Comparison of ENCODE assay signal across 9 cellular contexts in the genomic region with DNA sequence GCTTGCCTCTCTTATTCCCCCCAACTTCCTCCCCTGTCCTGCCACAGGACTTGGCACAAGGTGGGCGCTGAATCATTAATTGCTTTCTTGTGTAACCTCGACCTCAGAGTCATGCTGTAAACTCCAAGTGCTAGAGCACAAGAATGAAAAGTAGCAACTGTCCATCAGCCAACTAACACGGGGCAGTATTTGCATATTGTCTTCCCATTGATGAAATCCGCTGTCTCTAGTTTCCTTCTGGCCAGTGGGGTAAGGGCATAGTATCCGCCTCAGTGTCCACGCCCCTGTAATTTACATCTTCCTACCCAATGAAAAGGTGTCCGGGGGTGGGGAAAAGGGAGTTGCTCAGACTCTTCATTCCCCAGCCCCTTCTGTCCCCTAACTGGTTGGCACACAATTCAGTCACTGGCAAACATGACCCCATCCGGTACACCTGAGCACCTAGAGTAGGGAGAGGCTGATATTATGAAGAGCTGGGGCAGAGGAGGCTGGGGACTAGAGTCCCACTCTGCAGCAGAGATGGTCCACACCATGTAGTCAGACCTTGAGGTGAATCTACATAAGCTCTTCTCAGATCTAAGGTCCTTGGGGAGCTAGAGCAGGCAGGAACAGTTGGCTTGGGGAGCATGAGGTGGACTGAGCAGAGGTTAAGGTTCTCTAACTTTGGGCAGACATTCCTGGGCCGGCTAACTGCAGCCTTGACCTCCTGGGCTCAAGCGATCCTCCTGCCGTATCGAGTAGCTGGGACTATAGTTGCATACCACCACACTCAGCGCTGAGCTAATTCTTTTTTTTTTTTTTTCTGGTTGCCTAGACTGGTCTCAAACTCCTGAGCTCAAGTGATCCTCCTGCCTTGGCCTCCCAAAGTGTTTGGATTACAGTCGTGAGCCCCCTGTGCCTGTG. TPM values are rescaled to one million over a fixed set of nuclear protein-coding genes. Genes with fewer than 3 reads are reported as not detected.
DNase-seq lines count a peak whose midpoint lies in the region; ATAC-seq and TF ChIP-seq lines count a peak whose summit lies in the region.
"Had no signal": no experiment of that assay in that cellular context is flagged by ENCODE, and none has a peak within 500 bp of the region (broad histone marks: within the 10 kb centered on the region; RNA-seq: fewer than 3 reads in every experiment).

No MANE protein-coding gene starts in this region.

- no peak for TF ChIP-seq POLR2A in gastrocnemius medialis (IDR thresholded peaks at IDR 0.05)

- intact Hi-C loops in gastrocnemius medialis (cut with DNase I; ENCODE audit: low total_unique reads) = loop anchor here (10.0 kb wide), 1 partner anchor 1923 kb away; the partner anchor contains the start of gene ATF4

- ATAC-seq in gastrocnemius medialis = peak; percentile 60 to 61

- H3K4me1 ChIP-seq in gastrocnemius medialis = peaks cover 0 to 8% of the 10 kb centered on the region in 2 donors

- peak overlapping the region; percentile 1 for H3K4me3 ChIP-seq in epithelial cell of proximal tubule (ENCODE audit: low read depth, low read length)
- no peak overlapping the region for H3K4me3 ChIP-seq in gastrocnemius medialis

- H3K27ac ChIP-seq in gastrocnemius medialis = no peak overlapping the region

- no peaks in the 10 kb centered on the region for H3K36me3 ChIP-seq in gastrocnemius medialis

- no peaks in the 10 kb centered on the region for H3K27me3 ChIP-seq in gastrocnemius medialis

- no peak for TF ChIP-seq CTCF in epithelial cell of proximal tubule (conservative IDR thresholded peaks at IDR 0.05; ENCODE audit: low read depth, low read length)
- TF ChIP-seq CTCF in gastrocnemius medialis (IDR thresholded peaks at IDR 0.05 in 4 of 5, conservative IDR thresholded peaks at IDR 0.05 in 1 of 5) = no peak

- DNase-seq in DMS53 (lab: John Stamatoyannopoulos, UW) (peak; percentile 37), DMS53 treated with DMSO at 0.1 percent for 48 hours (lab: John Stamatoyannopoulos, UW; ENCODE audit: unreplicated experiment) (no peak), NCI-H82 treated with DMSO at 0.1 percent for 48 hours (lab: John Stamatoyannopoulos, UW; ENCODE audit: unreplicated experiment) (peak; percentile 80), epithelial cell of proximal tubule (ENCODE audit: low read depth) (peak; percentile 80), gastrocnemius medialis (no peak), DMS79 (lab: John Stamatoyannopoulos, UW) (no peak), cerebellar nuclear complex (lab: John Stamatoyannopoulos, UW) (no peak)
- no peak for DNase-seq in stimulated activated naive CD4-positive, alpha-beta T cell (lab: John Stamatoyannopoulos, UW)

- H3K9me3 ChIP-seq in gastrocnemius medialis = no peaks in the 10 kb centered on the region

- in situ Hi-C loops in gastrocnemius medialis (cut with MboI; ENCODE audit: low sequenced_read_pairs in 4 of 4) = no loop called here

RNA-seq across cellular contexts. Expression of gene GGA1, which starts 6.8 kb away (rescaled TPM):
- total RNA-seq in epithelial cell of proximal tubule (43.8 and 49.6 TPM in 2 replicates), gastrocnemius medialis (10 to 100 TPM; 39.0 to 48.8 (median 45.0) TPM)

RNA-seq across cellular contexts. Expression of gene LGALS2, which starts 21.9 kb away (rescaled TPM):
- total RNA-seq in epithelial cell of proximal tubule (not detected in 2 replicates), gastrocnemius medialis (not detected)
- total RNA-seq: A172 had no signal

RNA-seq across cellular contexts. Expression of gene SH3BP1, which starts 37.7 kb away (rescaled TPM):
- 15.1 and 25.0 TPM in 2 replicates for total RNA-seq in epithelial cell of proximal tubule
- 1 to 10 TPM in 3 of 4 donors, not detected in 1; 1.1 to 1.8 (median 1.6) TPM for total RNA-seq in gastrocnemius medialis
- total RNA-seq: A172 had no signal

RNA-seq across cellular contexts. Expression of gene CDC42EP1, which starts 41.5 kb away (rescaled TPM):
- total RNA-seq in epithelial cell of proximal tubule (102 and 110 TPM in 2 replicates), gastrocnemius medialis (1 to 10 TPM; 5.6 to 8.8 (median 6.8) TPM)

RNA-seq across cellular contexts. Expression of gene PDXP, which starts 56.7 kb away (rescaled TPM):
- 21.0 and 42.3 TPM in 2 replicates for total RNA-seq in epithelial cell of proximal tubule
- 10 to 100 TPM; 10.3 to 28.7 (median 16.6) TPM for total RNA-seq in gastrocnemius medialis

Comparison
In these comparisons a context has a peak if more than half of its experiments do, and no peak if none do; other contexts are left out.
1. DNase-seq: peak in DMS53 (single experiment), NCI-H82 treated with DMSO at 0.1 percent for 48 hours (single experiment) and epithelial cell of proximal tubule (single experiment); none in DMS53 treated with DMSO at 0.1 percent for 48 hours (single experiment), gastrocnemius medialis (0 of 2), stimulated activated naive CD4-positive, alpha-beta T cell (0 of 6), DMS79 (single experiment) and cerebellar nuclear complex (0 of 2).